31 cellular contexts compared by ENCODE assay signal in genomic region chr11:132168326-132168725, GRCh38.
"Had no signal": no experiment of that assay in that cellular context is flagged by ENCODE, and none has a peak within 500 bp of the region (broad histone marks: within the 10 kb centered on the region; RNA-seq: fewer than 3 reads in every experiment).

No MANE protein-coding gene starts in this region.

- H3K4me3 ChIP-seq: adrenal gland, body of pancreas, breast epithelium had no signal

- H3K9me3 ChIP-seq: adrenal gland, body of pancreas, breast epithelium had no signal

- DNase-seq: activated B cell treated with CpG ODN at 0.5 μM for 24 hours; activated CD4-positive, alpha-beta memory T cell treated with anti-CD3 and anti-CD28 coated beads for 36 hours; activated CD4-positive, alpha-beta T cell treated with anti-CD3 and anti-CD28 coated beads for 4 hours; activated CD4-positive, alpha-beta T cell treated with anti-CD3 and anti-CD28 coated beads, Interleukin-2, amount 10 ng/mL, durations not matched to agents 24 days and 14 days; activated CD4-positive, alpha-beta T cell treated with anti-CD3 and anti-CD28 coated beads, Interleukin-2, amount 50 U/mL, for 1 hour; activated CD4-positive, alpha-beta T cell treated with anti-CD3 and anti-CD28 coated beads, Interleukin-2, amount 50 U/mL, for 4 hours; activated CD4-positive, CD25-positive, alpha-beta regulatory T cell treated with anti-CD3 and anti-CD28 coated beads, Interleukin-2, amount 50 U/mL, for 72 hours; activated CD8-positive, alpha-beta memory T cell treated with anti-CD3 and anti-CD28 coated beads, Interleukin-2, amount 50 U/mL, for 4 hours; activated CD8-positive, alpha-beta T cell treated with anti-CD3 and anti-CD28 coated beads for 36 hours; activated effector memory CD4-positive, alpha-beta T cell treated with anti-CD3 and anti-CD28 coated beads, Interleukin-2, amount 50 U/mL, for 16 hours; activated gamma-delta T cell treated with Interleukin-2 at 50 U/mL for 16 hours; activated naive CD4-positive, alpha-beta T cell; activated naive CD4-positive, alpha-beta T cell treated with anti-CD3 and anti-CD28 coated beads for 36 hours; activated naive CD4-positive, alpha-beta T cell treated with anti-CD3 and anti-CD28 coated beads, Interleukin-2, amount 50 U/mL, for 16 hours; activated naive CD8-positive, alpha-beta T cell treated with anti-CD3 and anti-CD28 coated beads for 36 hours; activated T-cell treated with anti-CD3 and anti-CD28 coated beads for 4 hours; activated T-cell treated with anti-CD3 and anti-CD28 coated beads, Interleukin-2, amount 50 U/mL, for 1 hour; activated T-cell treated with anti-CD3 and anti-CD28 coated beads, Interleukin-2, amount 50 U/mL, for 4 hours; activated T-cell treated with anti-CD3 and anti-CD28 coated beads, Interleukin-2, amount 50 U/mL, for 72 hours; adrenal gland; amniotic stem cell; aorta; body of pancreas; brain microvascular endothelial cell; central memory CD4-positive, alpha-beta T cell; cerebellar nuclear complex; T-helper 1 cell; T-helper 2 cell; T-helper 9 cell had no signal

- H3K36me3 ChIP-seq: adrenal gland, brain microvascular endothelial cell, breast epithelium had no signal

- H3K27ac ChIP-seq: adrenal gland, body of pancreas, brain microvascular endothelial cell, breast epithelium, VCaP had no signal

- H3K27me3 ChIP-seq: adrenal gland, body of pancreas, brain microvascular endothelial cell, breast epithelium had no signal

- H3K4me1 ChIP-seq: adrenal gland, body of pancreas, breast epithelium had no signal
